Comparison of ENCODE assay signal across 24 cellular contexts in genomic region chr10:86261470-86261869, GRCh38.
A peak's percentile ranks its signal among the peaks of the same experiment; 100 is the strongest.
DNase-seq lines count a peak whose midpoint lies in the region; ATAC-seq and TF ChIP-seq lines count a peak whose summit lies in the region.
"Had no signal": no experiment of that assay in that cellular context is flagged by ENCODE, and none has a peak within 500 bp of the region (broad histone marks: within the 10 kb centered on the region; RNA-seq: fewer than 3 reads in every experiment).

No MANE protein-coding gene starts in this region.

- peaks cover 3% of the 10 kb centered on the region for H3K27me3 Mint-ChIP-seq in osteocyte (ENCODE audit: unreplicated experiment)
- peaks cover 52% of the 10 kb centered on the region for H3K27me3 Mint-ChIP-seq in activated T-cell treated with anti-CD3 and anti-CD28 coated beads, Interleukin-2, amount 50 U/mL, for 72 hours (ENCODE audit: low read depth)

- H3K27ac Mint-ChIP-seq in osteocyte (ENCODE audit: unreplicated experiment), result no peak overlapping the region
- no peak overlapping the region for H3K27ac Mint-ChIP-seq in activated T-cell treated with anti-CD3 and anti-CD28 coated beads, Interleukin-2, amount 50 U/mL, for 72 hours
- H3K27ac Mint-ChIP-seq: activated naive CD8-positive, alpha-beta T cell treated with anti-CD3 and anti-CD28 coated beads, Interleukin-2, amount 10 ng/mL, durations not matched to agents 7 days and 5 days; mesothelial cell of epicardium; stimulated activated naive CD8-positive, alpha-beta T cell treated with anti-CD3 and anti-CD28 coated beads, Interleukin-15, amount 100 ng/mL, for 72 hours had no signal

- no peaks in the 10 kb centered on the region for H3K27me3 ChIP-seq in tibial nerve
- H3K27me3 ChIP-seq: SJSA1 had no signal

- DNase-seq in activated CD8-positive, alpha-beta memory T cell treated with anti-CD3 and anti-CD28 coated beads, Interleukin-2, amount 50 U/mL, for 48 hours, result peak; percentile 40
- DNase-seq in osteocyte (ENCODE audit: extremely low spot score, unreplicated experiment) (peak; percentile 53), 8988T (no peak), NOMO-1 treated with dmso at 0.1 percent for 144 hours (lab: John Stamatoyannopoulos, UW; ENCODE audit: unreplicated experiment) (no peak), tibial nerve (ENCODE audit: low spot score in 2 of 2) (no peak)
- DNase-seq in activated T-cell treated with anti-CD3 and anti-CD28 coated beads, Interleukin-2, amount 50 U/mL, for 72 hours, result no peak
- DNase-seq: activated CD4-positive, alpha-beta T cell treated with anti-CD3 and anti-CD28 coated beads, Interleukin-2, amount 50 U/mL, for 4 hours; activated CD4-positive, CD25-positive, alpha-beta regulatory T cell; activated gamma-delta T cell; activated naive CD8-positive, alpha-beta T cell treated with anti-CD3 and anti-CD28 coated beads, Interleukin-2, amount 10 ng/mL, durations not matched to agents 7 days and 5 days; activated T-cell treated with anti-CD3 and anti-CD28 coated beads for 4 hours; cerebellar nuclear complex; effector CD4-positive, alpha-beta T cell; naive B cell; NCI-H1694; NK-92 treated with Interleukin-12 subunit alpha and Interleukin-12 subunit beta, amount 100 ng/mL, for 24 hours; occipital lobe had no signal

- no peak for TF ChIP-seq EP300 in tibial nerve (IDR thresholded peaks at IDR 0.05)

- H3K27ac ChIP-seq in tibial nerve, result no peak overlapping the region
- H3K27ac ChIP-seq: SJSA1, upper lobe of left lung had no signal

- H3K9me3 Mint-ChIP-seq in osteocyte (ENCODE audit: unreplicated experiment), result no peaks in the 10 kb centered on the region
- no peaks in the 10 kb centered on the region for H3K9me3 Mint-ChIP-seq in activated T-cell treated with anti-CD3 and anti-CD28 coated beads, Interleukin-2, amount 50 U/mL, for 72 hours
- H3K9me3 Mint-ChIP-seq: activated naive CD8-positive, alpha-beta T cell treated with anti-CD3 and anti-CD28 coated beads, Interleukin-2, amount 10 ng/mL, durations not matched to agents 7 days and 5 days; mesothelial cell of epicardium; stimulated activated naive CD8-positive, alpha-beta T cell treated with anti-CD3 and anti-CD28 coated beads, Interleukin-15, amount 100 ng/mL, for 72 hours had no signal

- ATAC-seq in GM18498 (IDR thresholded peaks at IDR 0.05; ENCODE audit: unreplicated experiment) (peak; percentile 12), HG02938 (IDR thresholded peaks at IDR 0.05; ENCODE audit: unreplicated experiment) (peak; percentile 13)
- no peak for ATAC-seq in activated T-cell treated with anti-CD3 and anti-CD28 coated beads, Interleukin-2, amount 50 U/mL, for 72 hours (replicated peaks in 1 of 2)

- no peak for TF ChIP-seq CTCF in osteocyte (IDR thresholded peaks at IDR 0.05)
- no peak for TF ChIP-seq CTCF in tibial nerve (IDR thresholded peaks at IDR 0.05)

- H3K4me3 Mint-ChIP-seq in osteocyte (ENCODE audit: unreplicated experiment), result no peak overlapping the region
- H3K4me3 Mint-ChIP-seq in activated T-cell treated with anti-CD3 and anti-CD28 coated beads, Interleukin-2, amount 50 U/mL, for 72 hours, result no peak overlapping the region
- H3K4me3 Mint-ChIP-seq: activated naive CD8-positive, alpha-beta T cell treated with anti-CD3 and anti-CD28 coated beads, Interleukin-2, amount 10 ng/mL, durations not matched to agents 7 days and 5 days; mesothelial cell of epicardium; naive B cell; stimulated activated naive CD8-positive, alpha-beta T cell treated with anti-CD3 and anti-CD28 coated beads, Interleukin-15, amount 100 ng/mL, for 72 hours had no signal

- H3K4me3 ChIP-seq in tibial nerve, result no peak overlapping the region
- H3K4me3 ChIP-seq: SJSA1, upper lobe of left lung had no signal

- H3K4me1 Mint-ChIP-seq in osteocyte (ENCODE audit: unreplicated experiment), result no peaks in the 10 kb centered on the region
- H3K4me1 Mint-ChIP-seq in activated T-cell treated with anti-CD3 and anti-CD28 coated beads, Interleukin-2, amount 50 U/mL, for 72 hours (ENCODE audit: low read depth), result no peaks in the 10 kb centered on the region
- H3K4me1 Mint-ChIP-seq: mesothelial cell of epicardium; stimulated activated naive CD8-positive, alpha-beta T cell treated with anti-CD3 and anti-CD28 coated beads, Interleukin-15, amount 100 ng/mL, for 72 hours had no signal

- H3K36me3 Mint-ChIP-seq in osteocyte (ENCODE audit: unreplicated experiment), result no peaks in the 10 kb centered on the region
- no peaks in the 10 kb centered on the region for H3K36me3 Mint-ChIP-seq in activated T-cell treated with anti-CD3 and anti-CD28 coated beads, Interleukin-2, amount 50 U/mL, for 72 hours (ENCODE audit: insufficient read depth in 2 of 2)
- H3K36me3 Mint-ChIP-seq: activated naive CD8-positive, alpha-beta T cell treated with anti-CD3 and anti-CD28 coated beads, Interleukin-2, amount 10 ng/mL, durations not matched to agents 7 days and 5 days; mesothelial cell of epicardium; naive B cell had no signal

- no peak for TF ChIP-seq POLR2A in tibial nerve (IDR thresholded peaks at IDR 0.05)

- 88 to 93% methylated on average over 4 to 5 of the region's 5 CpGs for WGBS in tibial nerve, 2 donors

- no peaks in the 10 kb centered on the region for H3K36me3 ChIP-seq in tibial nerve
- H3K36me3 ChIP-seq: SJSA1, upper lobe of left lung had no signal

- peaks cover 0 to 10% (median 0%) of the 10 kb centered on the region in 4 donors for H3K9me3 ChIP-seq in tibial nerve
- H3K9me3 ChIP-seq: SJSA1, upper lobe of left lung had no signal

- H3K4me1 ChIP-seq in tibial nerve, result peaks cover 0 to 18% (median 0%) of the 10 kb centered on the region in 4 donors
- H3K4me1 ChIP-seq: Caco-2, SJSA1 had no signal

Comparison
In these comparisons a context has a peak if more than half of its experiments do, and no peak if none do; other contexts are left out.
1. ATAC-seq: peak in GM18498 (single experiment) and HG02938 (single experiment); none in activated T-cell treated with anti-CD3 and anti-CD28 coated beads, Interleukin-2, amount 50 U/mL, for 72 hours (0 of 2).
2. DNase-seq: peak in activated CD8-positive, alpha-beta memory T cell treated with anti-CD3 and anti-CD28 coated beads, Interleukin-2, amount 50 U/mL, for 48 hours (single experiment) and osteocyte (single experiment); none in 8988T (single experiment), NOMO-1 treated with dmso at 0.1 percent for 144 hours (single experiment), tibial nerve (0 of 2) and activated T-cell treated with anti-CD3 and anti-CD28 coated beads, Interleukin-2, amount 50 U/mL, for 72 hours (0 of 2).